ENCODE assay signal across 8 cellular contexts in genomic region chr1:31576201-31576669, GRCh38. TPM values are rescaled to one million over a fixed set of nuclear protein-coding genes. Genes with fewer than 3 reads are reported as not detected.
A peak's percentile ranks its signal among the peaks of the same experiment; 100 is the strongest.
DNase-seq lines count a peak whose midpoint lies in the region; ATAC-seq and TF ChIP-seq lines count a peak whose summit lies in the region.

Gene TINAGL1 (plus strand): TSS chr1:31576515. CDS start chr1:31577149, 634 bp downstream.

- CTCF ChIA-PET in activated CD8-positive, alpha-beta memory T cell treated with anti-CD3 and anti-CD28 coated beads, Interleukin-2, amount 10 ng/mL, durations not matched to agents 7 days and 5 days (lab: Charles Lee) = no interaction called here

- intact Hi-C loops in left ventricle myocardium superior (cut with micrococcal nuclease) = no loop called here

- DNase-seq in ELF-1 (ENCODE audit: low read depth, low spot score) (peak; percentile 81), left ventricle myocardium superior (peak; percentile 86), retinal pigment epithelial cell (ENCODE audit: low read depth) (no peak), KG1 (lab: John Stamatoyannopoulos, UW) (no peak), inferior parietal cortex (ENCODE audit: extremely low spot score) (no peak)
- DNase-seq in activated CD8-positive, alpha-beta memory T cell treated with anti-CD3 and anti-CD28 coated beads, Interleukin-2, amount 10 ng/mL, durations not matched to agents 7 days and 5 days = no peak
- DNase-seq in stimulated activated naive CD4-positive, alpha-beta T cell treated with Interleukin-2 at 50 U/mL for 16 hours (lab: John Stamatoyannopoulos, UW) = no peak

- no peak within 1 kb of the TSS for H3K4me3 Mint-ChIP-seq in activated CD8-positive, alpha-beta memory T cell treated with anti-CD3 and anti-CD28 coated beads, Interleukin-2, amount 10 ng/mL, durations not matched to agents 7 days and 5 days

- no peaks in the 10 kb centered on the region for H3K9me3 Mint-ChIP-seq in activated CD8-positive, alpha-beta memory T cell treated with anti-CD3 and anti-CD28 coated beads, Interleukin-2, amount 10 ng/mL, durations not matched to agents 7 days and 5 days (ENCODE audit: low read depth)

- TF ChIP-seq CTCF in retinal pigment epithelial cell (conservative IDR thresholded peaks at IDR 0.05; ENCODE audit: low read depth, low read length) = no peak

- peaks cover 11% of the 10 kb centered on the region for H3K27me3 Mint-ChIP-seq in activated CD8-positive, alpha-beta memory T cell treated with anti-CD3 and anti-CD28 coated beads, Interleukin-2, amount 10 ng/mL, durations not matched to agents 7 days and 5 days

- H3K27ac Mint-ChIP-seq in activated CD8-positive, alpha-beta memory T cell treated with anti-CD3 and anti-CD28 coated beads, Interleukin-2, amount 10 ng/mL, durations not matched to agents 7 days and 5 days = peak within 1 kb of the TSS; percentile 9

- H3K4me1 Mint-ChIP-seq in activated CD8-positive, alpha-beta memory T cell treated with anti-CD3 and anti-CD28 coated beads, Interleukin-2, amount 10 ng/mL, durations not matched to agents 7 days and 5 days = peaks cover 2% of the 10 kb centered on the region

- H3K4me3 ChIP-seq in retinal pigment epithelial cell (ENCODE audit: low read length) = peak within 1 kb of the TSS; percentile 42

- ATAC-seq in activated CD8-positive, alpha-beta memory T cell treated with anti-CD3 and anti-CD28 coated beads, Interleukin-2, amount 10 ng/mL, durations not matched to agents 7 days and 5 days = peak; percentile 58
- ATAC-seq in left ventricle myocardium superior = peak; percentile 73
- no peak for ATAC-seq in GM19324 (IDR thresholded peaks at IDR 0.05; ENCODE audit: low FRiP score, unreplicated experiment)

- no peaks in the 10 kb centered on the region for H3K36me3 Mint-ChIP-seq in activated CD8-positive, alpha-beta memory T cell treated with anti-CD3 and anti-CD28 coated beads, Interleukin-2, amount 10 ng/mL, durations not matched to agents 7 days and 5 days

RNA-seq across cellular contexts. Expression of gene TINAGL1, which starts in this region (rescaled TPM):
- not detected for total RNA-seq in activated CD8-positive, alpha-beta memory T cell treated with anti-CD3 and anti-CD28 coated beads, Interleukin-2, amount 10 ng/mL, durations not matched to agents 7 days and 5 days
- 274 TPM for total RNA-seq in left ventricle myocardium superior

Comparison
In these comparisons a context has a peak if more than half of its experiments do, and no peak if none do; other contexts are left out.
1. RNA of gene TINAGL1 (total RNA-seq): 274 TPM in left ventricle myocardium superior (single experiment); not detected in activated CD8-positive, alpha-beta memory T cell treated with anti-CD3 and anti-CD28 coated beads, Interleukin-2, amount 10 ng/mL, durations not matched to agents 7 days and 5 days; every median in the first group is over 100 times any median in the second.
2. Peak in ATAC-seq in activated CD8-positive, alpha-beta memory T cell treated with anti-CD3 and anti-CD28 coated beads, Interleukin-2, amount 10 ng/mL, durations not matched to agents 7 days and 5 days; RNA of the gene not detected or under 1 TPM.
3. DNase-seq: peak in ELF-1 (single experiment) and left ventricle myocardium superior (single experiment); none in activated CD8-positive, alpha-beta memory T cell treated with anti-CD3 and anti-CD28 coated beads, Interleukin-2, amount 10 ng/mL, durations not matched to agents 7 days and 5 days (single experiment), retinal pigment epithelial cell (single experiment), KG1 (single experiment), inferior parietal cortex (single experiment) and stimulated activated naive CD4-positive, alpha-beta T cell treated with Interleukin-2 at 50 U/mL for 16 hours (single experiment).